Comparison of ENCODE assay signal across 8 cellular contexts in the genomic region with DNA sequence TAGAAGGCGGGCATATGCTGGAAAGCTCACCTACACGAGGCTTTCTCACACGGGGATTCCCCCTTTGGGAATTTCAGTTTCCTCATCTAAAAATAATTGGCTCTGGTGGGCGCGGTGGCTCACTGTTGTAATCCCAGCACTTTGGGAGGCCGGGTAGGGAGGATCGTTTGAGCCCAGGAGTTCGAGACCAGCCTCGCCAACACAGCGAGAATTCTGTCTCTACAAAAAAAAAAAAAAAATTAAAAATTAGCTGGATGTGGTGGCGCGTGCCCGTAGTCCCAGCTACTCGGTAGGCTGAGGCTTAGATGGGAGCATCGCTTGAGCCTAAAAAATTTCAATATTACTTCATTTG. TPM values are rescaled to one million over a fixed set of nuclear protein-coding genes. Genes with fewer than 3 reads are reported as not detected.
A peak's percentile ranks its signal among the peaks of the same experiment; 100 is the strongest.
DNase-seq lines count a peak whose midpoint lies in the region; ATAC-seq and TF ChIP-seq lines count a peak whose summit lies in the region.

No MANE protein-coding gene starts in this region.

- peaks cover 54 to 62% (median 60%) of the 10 kb centered on the region in 3 donors for H3K4me1 Mint-ChIP-seq in T-cell
- H3K4me1 Mint-ChIP-seq in stimulated activated effector memory CD8-positive, alpha-beta T cell treated with anti-CD3 and anti-CD28 coated beads, Interleukin-12 subunit alpha, Interleukin-12 subunit beta, amount 100 ng/mL, for 72 hours: peaks cover 20% of the 10 kb centered on the region

- CTCF ChIA-PET in T-cell (lab: Charles Lee): interaction anchor here (0.6 to 1.3 kb wide), 7 partner anchors 14 to 1614 kb away, joined by 3 to 4 read pairs (median 3); a partner anchor contains a TSS

- peaks cover 22% of the 10 kb centered on the region for H3K36me3 Mint-ChIP-seq in T-cell
- H3K36me3 Mint-ChIP-seq in stimulated activated effector memory CD8-positive, alpha-beta T cell treated with anti-CD3 and anti-CD28 coated beads, Interleukin-12 subunit alpha, Interleukin-12 subunit beta, amount 100 ng/mL, for 72 hours: peaks cover 54% of the 10 kb centered on the region

- H3K4me1 ChIP-seq in HAP-1 (peaks cover 3% of the 10 kb centered on the region), heart left ventricle (peaks cover 0 to 47% (median 26%) of the 10 kb centered on the region in 12 donors)

- H3K4me3 ChIP-seq in HAP-1 (peak overlapping the region; percentile 87), heart left ventricle (peak overlapping the region; percentile 58 to 95 (median 84))

- H3K4me3 Mint-ChIP-seq in T-cell: peak overlapping the region; percentile 87 to 95 (median 91)
- peak overlapping the region; percentile 88 for H3K4me3 Mint-ChIP-seq in stimulated activated effector memory CD8-positive, alpha-beta T cell treated with anti-CD3 and anti-CD28 coated beads, Interleukin-12 subunit alpha, Interleukin-12 subunit beta, amount 100 ng/mL, for 72 hours

- DNase-seq in HAP-1 (ENCODE audit: low spot score in 2 of 2) (no peak), T-cell (no peak), heart left ventricle (peak in 1 of 5 donors; percentile 28)
- DNase-seq in stimulated activated effector memory CD8-positive, alpha-beta T cell treated with anti-CD3 and anti-CD28 coated beads, Interleukin-12 subunit alpha, Interleukin-12 subunit beta, amount 100 ng/mL, for 72 hours (ENCODE audit: low spot score in 2 of 2): no peak

- ATAC-seq in T-cell (replicated peaks in 1 of 4): no peak
- ATAC-seq in heart left ventricle: peak in 2 of 4 donors; percentile 4 to 12
- ATAC-seq in stimulated activated effector memory CD8-positive, alpha-beta T cell treated with anti-CD3 and anti-CD28 coated beads, Interleukin-12 subunit alpha, Interleukin-12 subunit beta, amount 100 ng/mL, for 72 hours: no peak
- ATAC-seq in HG03521 (IDR thresholded peaks at IDR 0.05; ENCODE audit: unreplicated experiment): no peak
- no peak for ATAC-seq in HG03097 (IDR thresholded peaks at IDR 0.05; ENCODE audit: low FRiP score, unreplicated experiment)
- no peak for ATAC-seq in GM21360 (IDR thresholded peaks at IDR 0.05; ENCODE audit: unreplicated experiment)
- ATAC-seq in activated CD4-positive, CD25-positive, alpha-beta regulatory T cell treated with anti-CD3 and anti-CD28 coated beads, Interleukin-2, amount 50 U/mL, for 24 hours: no peak

- H3K27me3 ChIP-seq in HAP-1 (ENCODE audit: low read depth) (no peaks in the 10 kb centered on the region), heart left ventricle (no peaks in the 10 kb centered on the region)

- TF ChIP-seq POLR2A in heart left ventricle (IDR thresholded peaks at IDR 0.05): no peak

- peaks cover 7 to 10% (median 8%) of the 10 kb centered on the region in 3 donors for H3K9me3 Mint-ChIP-seq in T-cell
- H3K9me3 Mint-ChIP-seq in stimulated activated effector memory CD8-positive, alpha-beta T cell treated with anti-CD3 and anti-CD28 coated beads, Interleukin-12 subunit alpha, Interleukin-12 subunit beta, amount 100 ng/mL, for 72 hours: peaks cover 7% of the 10 kb centered on the region

- peak overlapping the region; percentile 86 to 97 (median 92) for H3K27ac ChIP-seq in heart left ventricle

- H3K9me3 ChIP-seq in HAP-1 (peaks cover 13% of the 10 kb centered on the region), heart left ventricle (peaks cover 0 to 21% (median 9%) of the 10 kb centered on the region in 12 donors)

- no peak for TF ChIP-seq CTCF in heart left ventricle (IDR thresholded peaks at IDR 0.05)

- intact Hi-C loops in heart left ventricle (cut with DNase I): no loop called here

- H3K27ac Mint-ChIP-seq in T-cell: peak overlapping the region; percentile 93 to 94
- peak overlapping the region; percentile 92 for H3K27ac Mint-ChIP-seq in stimulated activated effector memory CD8-positive, alpha-beta T cell treated with anti-CD3 and anti-CD28 coated beads, Interleukin-12 subunit alpha, Interleukin-12 subunit beta, amount 100 ng/mL, for 72 hours

- 62 to 70% (median 67%) methylated on average over 15 of the region's 15 CpGs for WGBS in heart left ventricle, 4 donors

- H3K36me3 ChIP-seq in HAP-1 (replicated peaks) (peaks cover 12% of the 10 kb centered on the region; the same call in 1 of the 2 replicates), heart left ventricle (peaks cover 0 to 25% (median 18%) of the 10 kb centered on the region in 9 donors)

- POLR2A ChIA-PET in T-cell (lab: Charles Lee): interaction anchor here (0.5 to 1.4 kb wide), 9 partner anchors 13 to 863 kb away, joined by 3 to 19 read pairs (median 4); a partner anchor contains a TSS

- in situ Hi-C loops in HAP-1 (cut with MboI; ENCODE audit: low sequenced_read_pairs): no loop called here

- no peaks in the 10 kb centered on the region for H3K27me3 Mint-ChIP-seq in T-cell

RNA-seq across cellular contexts. Expression of a gene that starts 0.4 kb away (rescaled TPM):
- total RNA-seq in T-cell: 100 to 1,000 TPM in 2 of 5 donors, 10 to 100 TPM in 3; 56.2 to 120 (median 67.6) TPM
- total RNA-seq in heart left ventricle: 100 to 1,000 TPM; 195 to 638 (median 351) TPM
- 100 to 1,000 TPM; 550 to 872 TPM for polyA plus RNA-seq in heart left ventricle
